1 cellular context compared by ENCODE assay signal in genomic region chr11:60950933-60951610, GRCh38.
TF ChIP-seq lines count a peak whose summit lies in the region.

No MANE protein-coding gene starts in this region.

TF ChIP-seq in GM23338, 12 proteins besides CTCF, POLR2A, EP300 and RAD21 (continued from another document):
- TF ChIP-seq ZNF462 (CRISPR knock-in tag; IDR thresholded peaks at IDR 0.05), result no peak
- TF ChIP-seq ETS1 (IDR thresholded peaks at IDR 0.05), result no peak
- TF ChIP-seq STAT1 (IDR thresholded peaks at IDR 0.05; ENCODE audit: unreplicated experiment), result no peak
- TF ChIP-seq ZNF114 (CRISPR knock-in tag; IDR thresholded peaks at IDR 0.05), result no peak
- no peak for TF ChIP-seq CREB1 (CRISPR knock-in tag; IDR thresholded peaks at IDR 0.05; ENCODE audit: low read depth)
- no peak for TF ChIP-seq JUNB (IDR thresholded peaks at IDR 0.05; ENCODE audit: unreplicated experiment)
- TF ChIP-seq ZNF331 (CRISPR knock-in tag; IDR thresholded peaks at IDR 0.05; ENCODE audit: low read depth), result no peak
